Comparison of ENCODE assay signal across 14 cellular contexts in genomic region chr12:10182662-10183061, GRCh38. TPM values are rescaled to one million over a fixed set of nuclear protein-coding genes. Genes with fewer than 3 reads are reported as not detected.
A peak's percentile ranks its signal among the peaks of the same experiment; 100 is the strongest.
DNase-seq lines count a peak whose midpoint lies in the region; ATAC-seq, FAIRE-seq and TF ChIP-seq lines count a peak whose summit lies in the region.
"Had no signal": no experiment of that assay in that cellular context is flagged by ENCODE, and none has a peak within 500 bp of the region (broad histone marks: within the 10 kb centered on the region; RNA-seq: fewer than 3 reads in every experiment).

No MANE protein-coding gene starts in this region.

- peak; percentile 85 for DNase-seq in AG10803 (ENCODE audit: low read depth)
- peak; percentile 66 for DNase-seq in M059J (ENCODE audit: low read depth)
- peak; percentile 34 for DNase-seq in astrocyte of the spinal cord (ENCODE audit: low read depth, low spot score)
- no peak for DNase-seq in lower lobe of right lung
- no peak for DNase-seq in GM19239 (ENCODE audit: insufficient read length, low spot score)
- DNase-seq in superior temporal gyrus (ENCODE audit: extremely low spot score), result no peak
- DNase-seq in OCI-M2 (lab: John Stamatoyannopoulos, UW; ENCODE audit: unreplicated experiment), result no peak
- no peak for DNase-seq in NCI-H187 treated with DMSO at 0.1 percent for 48 hours (lab: John Stamatoyannopoulos, UW)
- DNase-seq: activated CD4-positive, alpha-beta memory T cell treated with anti-CD3 and anti-CD28 coated beads, Interleukin-2, amount 10 ng/mL, durations not matched to agents 7 days and 5 days; activated naive CD4-positive, alpha-beta T cell; MM.1S; NCI-H510A; sigmoid colon had no signal

- FAIRE-seq in GM19239 (lab: Jason Lieb, UNC), result no peak

- peak; percentile 63 to 68 for ATAC-seq in lower lobe of right lung

- in situ Hi-C loops in astrocyte of the spinal cord (cut with HindIII; ENCODE audit: low sequenced_read_pairs), result no loop called here

- TF ChIP-seq CTCF in AG10803 (conservative IDR thresholded peaks at IDR 0.05; ENCODE audit: low read length) (no peak), astrocyte of the spinal cord (IDR thresholded peaks at IDR 0.05; ENCODE audit: low read depth, low read length) (no peak), lower lobe of right lung (IDR thresholded peaks at IDR 0.05) (no peak)

- H3K36me3 ChIP-seq in lower lobe of right lung, result no peaks in the 10 kb centered on the region
- H3K36me3 ChIP-seq: sigmoid colon had no signal

- no peaks in the 10 kb centered on the region for H3K27me3 ChIP-seq in lower lobe of right lung (ENCODE audit: low read depth)
- H3K27me3 ChIP-seq: sigmoid colon had no signal

- no peaks in the 10 kb centered on the region for H3K9me3 ChIP-seq in lower lobe of right lung
- H3K9me3 ChIP-seq: sigmoid colon had no signal

- intact Hi-C loops in lower lobe of right lung (cut with DNase I), result no loop called here

- peak overlapping the region; percentile 44 for H3K27ac ChIP-seq in lower lobe of right lung
- H3K27ac ChIP-seq: sigmoid colon had no signal

- H3K4me3 ChIP-seq in AG10803 (ENCODE audit: low read length) (no peak overlapping the region), astrocyte of the spinal cord (ENCODE audit: low read depth, low read length) (no peak overlapping the region), lower lobe of right lung (no peak overlapping the region)
- H3K4me3 ChIP-seq: sigmoid colon had no signal

- no peaks in the 10 kb centered on the region for H3K4me1 ChIP-seq in lower lobe of right lung

RNA-seq across cellular contexts. Expression of gene TMEM52B, which starts 3.8 kb away (rescaled TPM):
- total RNA-seq in M059J (2014; rRNA removed; shearing (Covaris generic)), result 0.37 and 1.2 TPM in 2 replicates
- total RNA-seq in lower lobe of right lung, result 3.6 TPM
- total RNA-seq: activated CD4-positive, alpha-beta memory T cell treated with anti-CD3 and anti-CD28 coated beads, Interleukin-2, amount 10 ng/mL, durations not matched to agents 7 days and 5 days; dermis microvascular lymphatic vessel endothelial cell; sigmoid colon had no signal

RNA-seq across cellular contexts. Expression of gene OLR1, which starts 10.7 kb away (rescaled TPM):
- 5.3 and 5.5 TPM in 2 replicates for total RNA-seq in M059J (2014; rRNA removed; shearing (Covaris generic))
- 172 TPM for total RNA-seq in lower lobe of right lung
- total RNA-seq: activated CD4-positive, alpha-beta memory T cell treated with anti-CD3 and anti-CD28 coated beads, Interleukin-2, amount 10 ng/mL, durations not matched to agents 7 days and 5 days; dermis microvascular lymphatic vessel endothelial cell had no signal

RNA-seq across cellular contexts. Expression of gene GABARAPL1, which starts 30.0 kb away (rescaled TPM):
- 69.5 and 78.6 TPM in 2 replicates for total RNA-seq in M059J (2014; rRNA removed; shearing (Covaris generic))
- 108 TPM for total RNA-seq in lower lobe of right lung

RNA-seq across cellular contexts. Expression of gene CLEC7A, which starts 52.7 kb away (rescaled TPM):
- total RNA-seq in M059J (2014; rRNA removed; shearing (Covaris generic)), result 38.9 and 40.5 TPM in 2 replicates
- total RNA-seq in lower lobe of right lung, result 79.5 TPM
- total RNA-seq: activated CD4-positive, alpha-beta memory T cell treated with anti-CD3 and anti-CD28 coated beads, Interleukin-2, amount 10 ng/mL, durations not matched to agents 7 days and 5 days had no signal

Comparison
In these comparisons a context has a peak if more than half of its experiments do, and no peak if none do; other contexts are left out.
1. DNase-seq: peak in AG10803 (single experiment), M059J (single experiment) and astrocyte of the spinal cord (single experiment); none in lower lobe of right lung (single experiment), GM19239 (single experiment), superior temporal gyrus (single experiment), OCI-M2 (single experiment) and NCI-H187 treated with DMSO at 0.1 percent for 48 hours (single experiment).
2. RNA of gene OLR1, which starts 10.7 kb away (total RNA-seq): 172 TPM in lower lobe of right lung (single experiment); 5.3 to 5.5 TPM in M059J; every median in the first group is over 10 times any median in the second.